Comparison of ENCODE assay signal across 2 cellular contexts in genomic region chr20:54178256-54178655, GRCh38.
TF ChIP-seq lines count a peak whose summit lies in the region.

No MANE protein-coding gene starts in this region.

TF ChIP-seq in HepG2, 621 proteins besides CTCF, POLR2A, EP300 and RAD21:
- TF ChIP-seq GATAD2A (CRISPR knock-in tag; IDR thresholded peaks at IDR 0.05): peak; percentile 48; the same call in 1 of the 2 replicates
- TF ChIP-seq ZNF83 (CRISPR knock-in tag; IDR thresholded peaks at IDR 0.05; ENCODE audit: borderline replicate concordance): no peak
- TF ChIP-seq ZNF274 (CRISPR knock-in tag; IDR thresholded peaks at IDR 0.05): no peak
- TF ChIP-seq NPAS2 (CRISPR knock-in tag; IDR thresholded peaks at IDR 0.05; ENCODE audit: borderline replicate concordance): no peak
- no peak for TF ChIP-seq ARNT2 (CRISPR knock-in tag; IDR thresholded peaks at IDR 0.05; ENCODE audit: low read depth)
- no peak for TF ChIP-seq ZNF276 (CRISPR knock-in tag; IDR thresholded peaks at IDR 0.05; ENCODE audit: low read depth)
- TF ChIP-seq FOXA3 (CRISPR knock-in tag; IDR thresholded peaks at IDR 0.05): peak; percentile 11; the same call in 1 of the 2 replicates
- peak; percentile 68; the same call in 1 of the 2 replicates for TF ChIP-seq KAT2B (IDR thresholded peaks at IDR 0.05; ENCODE audit: borderline replicate concordance, low read depth, low read length)
- peak; percentile 30; the same call in 1 of the 2 replicates for TF ChIP-seq ONECUT2 (CRISPR knock-in tag; IDR thresholded peaks at IDR 0.05)
- no peak for TF ChIP-seq ZFP36L2 (CRISPR knock-in tag; IDR thresholded peaks at IDR 0.05)
- TF ChIP-seq ZNF772 (CRISPR knock-in tag; IDR thresholded peaks at IDR 0.05): no peak
- TF ChIP-seq ZNF639 (CRISPR knock-in tag; conservative IDR thresholded peaks at IDR 0.05): no peak
- no peak for TF ChIP-seq KLF12 (CRISPR knock-in tag; IDR thresholded peaks at IDR 0.05; ENCODE audit: borderline replicate concordance)
- TF ChIP-seq NFATC3 (CRISPR knock-in tag; IDR thresholded peaks at IDR 0.05): no peak

TF ChIP-seq in HCT116, 20 proteins besides CTCF, POLR2A, EP300 and RAD21:
- no peak for TF ChIP-seq SRF (IDR thresholded peaks at IDR 0.05; ENCODE audit: low read depth)
